Comparison of ENCODE assay signal across 8 cellular contexts in the genomic region with DNA sequence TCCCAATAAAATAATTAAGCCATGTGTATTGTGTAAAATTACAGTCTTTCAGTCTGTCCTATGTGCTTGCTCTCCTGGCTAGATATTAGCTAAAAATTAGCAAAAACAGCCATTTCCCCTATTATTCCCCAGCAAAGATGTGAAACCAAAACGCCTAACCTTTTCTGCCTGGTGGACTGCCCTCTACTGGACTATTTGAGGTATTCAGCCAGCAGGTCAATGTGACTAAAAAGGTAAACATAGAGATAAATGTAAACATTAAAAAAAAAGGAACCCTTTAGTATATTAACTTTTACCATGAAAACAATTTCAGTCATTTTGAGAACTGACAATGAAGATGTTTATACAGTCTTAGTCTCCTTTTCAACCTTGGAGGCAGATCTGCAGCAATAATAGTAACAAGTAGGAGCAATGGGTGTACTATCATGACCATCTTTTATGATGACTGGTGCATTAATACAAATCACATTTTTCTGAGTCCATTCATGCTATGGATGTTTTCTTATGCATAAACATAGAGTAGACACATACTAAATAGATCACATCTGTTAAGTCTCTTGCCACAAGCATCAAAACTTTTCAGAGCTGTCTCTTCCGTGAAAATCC. TPM values are rescaled to one million over a fixed set of nuclear protein-coding genes. Genes with fewer than 3 reads are reported as not detected.
A peak's percentile ranks its signal among the peaks of the same experiment; 100 is the strongest.
DNase-seq lines count a peak whose midpoint lies in the region; ATAC-seq and TF ChIP-seq lines count a peak whose summit lies in the region.

No MANE protein-coding gene starts in this region.

- peak; percentile 8 for DNase-seq in NCI-H1694 treated with DMSO at 0.1 percent for 48 hours (lab: John Stamatoyannopoulos, UW)
- no peak for DNase-seq in NCI-H1694 (lab: John Stamatoyannopoulos, UW)
- DNase-seq in SJCRH30, result peak; percentile 11 to 64
- peak; percentile 26 for DNase-seq in fibroblast of gingiva (ENCODE audit: low read depth)
- DNase-seq in OCI-M2 (lab: John Stamatoyannopoulos, UW; ENCODE audit: unreplicated experiment), result no peak

- H3K9me3 ChIP-seq in SJCRH30 (replicated peaks) (no peaks in the 10 kb centered on the region; the same call in 1 of the 2 replicates), neutrophil (no peaks in the 10 kb centered on the region)

- H3K27ac ChIP-seq in SJCRH30 (no peak overlapping the region), neutrophil (peak overlapping the region; percentile 26)

- ATAC-seq in GM18868 (IDR thresholded peaks at IDR 0.05; ENCODE audit: unreplicated experiment) (peak; percentile 78), HG03139 (IDR thresholded peaks at IDR 0.05; ENCODE audit: unreplicated experiment) (peak; percentile 74)

- peaks cover 55% of the 10 kb centered on the region for H3K36me3 ChIP-seq in SJCRH30
- peaks cover 75% of the 10 kb centered on the region for H3K36me3 ChIP-seq in neutrophil

- TF ChIP-seq CTCF in neutrophil (IDR thresholded peaks at IDR 0.05), result peak; percentile 64

- H3K27me3 ChIP-seq in SJCRH30, result no peaks in the 10 kb centered on the region
- no peaks in the 10 kb centered on the region for H3K27me3 ChIP-seq in neutrophil

- no peaks in the 10 kb centered on the region for H3K4me1 ChIP-seq in SJCRH30
- H3K4me1 ChIP-seq in neutrophil (ENCODE audit: control insufficient read depth in 1 of 2, insufficient read depth in 1 of 2, low read depth in 1 of 2, low read length in 1 of 2), result no peaks in the 10 kb centered on the region

- no peak overlapping the region for H3K4me3 ChIP-seq in SJCRH30
- no peak overlapping the region for H3K4me3 ChIP-seq in neutrophil (ENCODE audit: low read depth in 1 of 2, low read length in 1 of 2)

RNA-seq across cellular contexts. Expression of gene ATG12, which starts 10.1 kb away (rescaled TPM):
- total RNA-seq in SJCRH30 (2014; rRNA removed; shearing (Covaris generic)), result 61.3 and 62.5 TPM in 2 replicates

RNA-seq across cellular contexts. Expression of gene AP3S1, which starts 10.5 kb away (rescaled TPM):
- total RNA-seq in SJCRH30 (2014; rRNA removed; shearing (Covaris generic)), result 139 and 141 TPM in 2 replicates

RNA-seq across cellular contexts. Expression of gene CDO1, which starts 14.8 kb away (rescaled TPM):
- total RNA-seq in SJCRH30 (2014; rRNA removed; shearing (Covaris generic)), result 0.23 TPM in 1 of 2 replicates, not detected in the other

Comparison
In these comparisons a context has a peak if more than half of its experiments do, and no peak if none do; other contexts are left out.
1. DNase-seq: peak in NCI-H1694 treated with DMSO at 0.1 percent for 48 hours (single experiment), SJCRH30 (2 of 2) and fibroblast of gingiva (single experiment); none in NCI-H1694 (single experiment) and OCI-M2 (single experiment).